13 cellular contexts compared by ENCODE assay signal in the genomic region with DNA sequence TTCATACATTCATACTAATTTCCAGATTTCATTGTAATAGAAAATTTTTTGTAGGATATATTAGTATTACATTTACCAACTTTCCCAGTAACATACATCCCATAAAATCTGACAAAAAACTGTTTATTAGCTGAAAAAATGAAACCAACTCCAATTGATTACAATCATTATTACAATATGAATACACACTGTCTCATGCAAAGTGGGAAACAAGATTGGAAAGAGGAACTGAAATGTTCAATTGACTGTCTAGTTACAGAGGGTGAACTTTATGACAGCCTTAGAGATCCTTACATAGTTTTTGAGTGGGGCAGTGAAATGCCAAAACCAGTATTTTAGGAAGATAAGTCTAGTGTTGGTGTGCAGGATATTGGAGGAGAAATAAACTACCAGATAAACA.
DNase-seq lines count a peak whose midpoint lies in the region; ATAC-seq and TF ChIP-seq lines count a peak whose summit lies in the region.
"Had no signal": no experiment of that assay in that cellular context is flagged by ENCODE, and none has a peak within 500 bp of the region (broad histone marks: within the 10 kb centered on the region; RNA-seq: fewer than 3 reads in every experiment).

No MANE protein-coding gene starts in this region.

- no peak for TF ChIP-seq CTCF in GM13977 (IDR thresholded peaks at IDR 0.05; ENCODE audit: extremely low read depth, insufficient read depth, missing control alignments)

- DNase-seq in GM13977 (ENCODE audit: low spot score) (peak; percentile 14), HuH-7.5 (ENCODE audit: low spot score) (no peak), epidermal melanocyte (ENCODE audit: insufficient read length, low spot score) (no peak), NCI-H2107 treated with DMSO at 0.1 percent for 48 hours (lab: John Stamatoyannopoulos, UW; ENCODE audit: unreplicated experiment) (no peak)
- no peak for DNase-seq in stimulated activated naive CD8-positive, alpha-beta T cell treated with anti-CD3 and anti-CD28 coated beads, Interleukin-15, Interleukin-2, amounts not matched to agents 100 U/mL and 50 U/mL, for 24 hours
- DNase-seq: adrenal gland, heart right ventricle, mesenchymal stem cell, MG63, T-cell had no signal

- in situ Hi-C loops in GM13977 (cut with MboI; ENCODE audit: low pct_unique_long_range_greater_than_20kb, low sequenced_read_pairs, unreplicated experiment) = no loop called here

- peak; percentile 97 for ATAC-seq in GM19452 (IDR thresholded peaks at IDR 0.05; ENCODE audit: unreplicated experiment)
- peak; percentile 100 for ATAC-seq in HG02852 (IDR thresholded peaks at IDR 0.05; ENCODE audit: unreplicated experiment)
- ATAC-seq in HG03520 (IDR thresholded peaks at IDR 0.05; ENCODE audit: unreplicated experiment) = peak; percentile 98
- ATAC-seq in stimulated activated naive CD8-positive, alpha-beta T cell treated with anti-CD3 and anti-CD28 coated beads, Interleukin-15, Interleukin-2, amounts not matched to agents 100 U/mL and 50 U/mL, for 24 hours = no peak
- ATAC-seq: heart right ventricle, T-cell had no signal
